In genomic region chr1:172325562-172325961, GRCh38 we compare ENCODE assay signal across 19 cellular contexts.
DNase-seq lines count a peak whose midpoint lies in the region; ATAC-seq, FAIRE-seq and TF ChIP-seq lines count a peak whose summit lies in the region.
"Had no signal": no experiment of that assay in that cellular context is flagged by ENCODE, and none has a peak within 500 bp of the region (broad histone marks: within the 10 kb centered on the region; RNA-seq: fewer than 3 reads in every experiment).

No MANE protein-coding gene starts in this region.

- peak; percentile 69 for DNase-seq in GM23248
- peak; percentile 62 for DNase-seq in RCC 7860 (ENCODE audit: low spot score)
- peak; percentile 65 for DNase-seq in dermis blood vessel endothelial cell
- DNase-seq in mucosa of descending colon, result peak in 1 of 3 donors; percentile 40
- DNase-seq in activated naive CD4-positive, alpha-beta T cell (lab: John Stamatoyannopoulos, UW), result no peak
- no peak for DNase-seq in MV-4-11 (lab: John Stamatoyannopoulos, UW)
- DNase-seq: activated gamma-delta T cell treated with Interleukin-2 at 50 U/mL for 16 hours, NCI-H1436 treated with DMSO at 0.1 percent for 48 hours, NCI-H524, nephron progenitor cell, right lobe of liver, RPMI8226, T1000 had no signal

- H3K27me3 ChIP-seq in GM23248 (replicated peaks; ENCODE audit: insufficient read depth), result no peaks in the 10 kb centered on the region
- H3K27me3 ChIP-seq: right lobe of liver had no signal

- WGBS in GM23248 (ENCODE audit: low coverage in 1 of 2, low lambda C conversion rate in 2 of 2, missing lambda C conversion rate in 2 of 2), 2 experiments, result 7% methylated on average over 2 of the region's 2 CpGs

- H4K20me1 ChIP-seq in GM23248 (ENCODE audit: insufficient read depth), result no peaks in the 10 kb centered on the region

- no peak overlapping the region for H3K4me3 ChIP-seq in GM23248
- no peak overlapping the region for H3K4me3 ChIP-seq in mucosa of descending colon
- H3K4me3 ChIP-seq: coronary artery, right lobe of liver had no signal

- H2AFZ ChIP-seq in GM23248, result no peak overlapping the region

- in situ Hi-C loops in GM23248 (cut with MboI), result no loop called here

- FAIRE-seq in RCC 7860 (lab: Jason Lieb, UNC), result peak; percentile 17
- FAIRE-seq: GM18507, HepG2 had no signal

- H3K4me2 ChIP-seq in GM23248 (ENCODE audit: unreplicated experiment), result peak overlapping the region; percentile 14

- H3K9ac ChIP-seq in GM23248, result peak overlapping the region; percentile 36; the same call in 1 of the 2 replicates

- H3K27ac ChIP-seq in GM23248, result peak overlapping the region; percentile 71
- H3K27ac ChIP-seq: C4-2B, coronary artery, right lobe of liver had no signal

- peaks cover 39% of the 10 kb centered on the region for H3F3A ChIP-seq in GM23248 (ENCODE audit: insufficient read depth)

- H3K9me3 ChIP-seq in GM23248 (ENCODE audit: low read depth) (no peaks in the 10 kb centered on the region), mucosa of descending colon (no peaks in the 10 kb centered on the region)
- H3K9me3 ChIP-seq: right lobe of liver had no signal

- no peaks in the 10 kb centered on the region for H3K79me2 ChIP-seq in GM23248 (ENCODE audit: insufficient read depth)

- intact Hi-C loops in mucosa of descending colon (cut with DNase I, micrococcal nuclease), result no loop called here

- peaks cover 50% of the 10 kb centered on the region for H3K4me1 ChIP-seq in GM23248 (ENCODE audit: insufficient read depth)
- H3K4me1 ChIP-seq in mucosa of descending colon (ENCODE audit: low read depth), result no peaks in the 10 kb centered on the region
- H3K4me1 ChIP-seq: right lobe of liver had no signal

- H3K36me3 ChIP-seq in GM23248 (ENCODE audit: low read depth) (no peaks in the 10 kb centered on the region), mucosa of descending colon (ENCODE audit: low read depth) (no peaks in the 10 kb centered on the region)
- H3K36me3 ChIP-seq: right lobe of liver had no signal

- ATAC-seq in mucosa of descending colon (peak; percentile 98), HG03460 (IDR thresholded peaks at IDR 0.05; ENCODE audit: unreplicated experiment) (no peak), GM18519 (IDR thresholded peaks at IDR 0.05; ENCODE audit: low FRiP score, unreplicated experiment) (no peak)
- ATAC-seq: HepG2, right lobe of liver had no signal

- TF ChIP-seq CTCF in mucosa of descending colon (IDR thresholded peaks at IDR 0.05), result no peak

- no peaks in the 10 kb centered on the region for H3K9me2 ChIP-seq in GM23248 (ENCODE audit: insufficient read depth)

Comparison
In these comparisons a context has a peak if more than half of its experiments do, and no peak if none do; other contexts are left out.
1. DNase-seq: peak in GM23248 (single experiment), RCC 7860 (single experiment) and dermis blood vessel endothelial cell (single experiment); none in activated naive CD4-positive, alpha-beta T cell (0 of 4) and MV-4-11 (single experiment).